15 cellular contexts compared by ENCODE assay signal in genomic region chr3:21477896-21478295, GRCh38.
"Had no signal": no experiment of that assay in that cellular context is flagged by ENCODE, and none has a peak within 500 bp of the region (broad histone marks: within the 10 kb centered on the region; RNA-seq: fewer than 3 reads in every experiment).

No MANE protein-coding gene starts in this region.

- DNase-seq: activated CD4-positive, alpha-beta T cell treated with anti-CD3 and anti-CD28 coated beads, Interleukin-2, amount 10 ng/mL, durations not matched to agents 7 days and 5 days; activated CD4-positive, CD25-positive, alpha-beta regulatory T cell; activated CD8-positive, alpha-beta memory T cell treated with anti-CD3 and anti-CD28 coated beads, Interleukin-2, amount 50 U/mL, for 48 hours; activated gamma-delta T cell treated with Interleukin-2 at 50 U/mL for 16 hours; activated T-cell treated with anti-CD3 and anti-CD28 coated beads, Interleukin-2, amount 50 U/mL, for 72 hours; cerebellar nuclear complex; effector memory CD8-positive, alpha-beta T cell; foreskin keratinocyte; head of caudate nucleus; immature natural killer cell; midbrain; psoas muscle; right lobe of liver; stimulated activated naive CD8-positive, alpha-beta T cell treated with anti-CD3 and anti-CD28 coated beads, Interleukin-15, Interleukin-2, amounts not matched to agents 100 U/mL and 50 U/mL, for 24 hours; transverse colon had no signal

- ATAC-seq: activated T-cell treated with anti-CD3 and anti-CD28 coated beads, Interleukin-2, amount 50 U/mL, for 72 hours; effector memory CD8-positive, alpha-beta T cell; foreskin keratinocyte; psoas muscle; right lobe of liver; stimulated activated naive CD8-positive, alpha-beta T cell treated with anti-CD3 and anti-CD28 coated beads, Interleukin-15, Interleukin-2, amounts not matched to agents 100 U/mL and 50 U/mL, for 24 hours had no signal
